Comparison of ENCODE assay signal across 20 cellular contexts in genomic region chr18:7512990-7513389, GRCh38.
"Had no signal": no experiment of that assay in that cellular context is flagged by ENCODE, and none has a peak within 500 bp of the region (broad histone marks: within the 10 kb centered on the region; RNA-seq: fewer than 3 reads in every experiment).

No MANE protein-coding gene starts in this region.

- ATAC-seq: SK-N-SH treated with all-trans-retinoic acid at 6 μM for 48 hours had no signal

- H3K27ac ChIP-seq: SJCRH30 had no signal

- H3K9me3 ChIP-seq: MG63, SJCRH30 had no signal

- H3K36me3 ChIP-seq: MG63, SJCRH30 had no signal

- H3K4me1 ChIP-seq: SJCRH30 had no signal

- H3K4me3 ChIP-seq: MG63, SJCRH30 had no signal

- H3K27me3 ChIP-seq: MG63, SJCRH30 had no signal

- DNase-seq: IMR-90, Karpas-422, KG1, NCI-H1092, NCI-H1105 treated with DMSO at 0.1 percent for 48 hours, NCI-H1417 treated with DMSO at 0.1 percent for 48 hours, NCI-H146, NCI-H1694 treated with DMSO at 0.1 percent for 48 hours, NCI-H1930, NCI-H2081, NCI-H2107, NCI-H2227 treated with DMSO at 0.1 percent for 48 hours, NCI-H524, NCI-H526 treated with DMSO at 0.1 percent for 48 hours, NCI-H748 treated with DMSO at 0.1 percent for 48 hours, RPMI8226, SHP77 treated with DMSO at 0.1 percent for 48 hours, SJCRH30 had no signal
